ENCODE assay signal across 13 cellular contexts in genomic region chr2:80288576-80288975, GRCh38. TPM values are rescaled to one million over a fixed set of nuclear protein-coding genes. Genes with fewer than 3 reads are reported as not detected.
A peak's percentile ranks its signal among the peaks of the same experiment; 100 is the strongest.
DNase-seq lines count a peak whose midpoint lies in the region; ATAC-seq and TF ChIP-seq lines count a peak whose summit lies in the region.
"Had no signal": no experiment of that assay in that cellular context is flagged by ENCODE, and none has a peak within 500 bp of the region (broad histone marks: within the 10 kb centered on the region; RNA-seq: fewer than 3 reads in every experiment).

No MANE protein-coding gene starts in this region.

- ATAC-seq in GM19397 (IDR thresholded peaks at IDR 0.05; ENCODE audit: unreplicated experiment) (no peak), esophagus mucosa (no peak)
- ATAC-seq: stimulated activated memory B cell treated with anti-CD40 and anti-IgM and Interleukin-4, amounts not matched to agents 10 μg/mL and 1 μg/mL and 100 μg/mL, for 72 hours had no signal

- DNase-seq in AG09309 (ENCODE audit: low read depth) (no peak), NCI-H1694 (lab: John Stamatoyannopoulos, UW) (peak; percentile 34), epithelial cell of esophagus (ENCODE audit: low read depth) (no peak), midbrain (lab: John Stamatoyannopoulos, UW) (peak; percentile 83), germinal center (ENCODE audit: low spot score) (no peak), AG20443 (ENCODE audit: low spot score) (no peak)
- DNase-seq: amniotic stem cell; CD4-positive, CD25-positive, alpha-beta regulatory T cell; stimulated activated CD4-positive, alpha-beta T cell treated with anti-CD3 and anti-CD28 coated beads, Interleukin-15, amount 100 ng/mL, for 24 hours had no signal

- TF ChIP-seq CTCF in AG09309 (IDR thresholded peaks at IDR 0.05; ENCODE audit: control insufficient read depth, insufficient read depth, low read depth, low read length, missing control alignments): peak; percentile 5
- peak; percentile 7 for TF ChIP-seq CTCF in epithelial cell of esophagus (IDR thresholded peaks at IDR 0.05; ENCODE audit: insufficient read depth, low read depth, low read length, missing control alignments)

- H3K4me3 ChIP-seq in AG09309 (ENCODE audit: control insufficient read depth, low read depth, low read length): no peak overlapping the region
- no peak overlapping the region for H3K4me3 ChIP-seq in epithelial cell of esophagus (ENCODE audit: low read length)

RNA-seq across cellular contexts. Expression of gene LRRTM1, which starts 16.0 kb away (rescaled TPM):
- total RNA-seq in esophagus mucosa: not detected
- total RNA-seq: CD4-positive, CD25-positive, alpha-beta regulatory T cell; mononuclear cell had no signal

Comparison
In these comparisons a context has a peak if more than half of its experiments do, and no peak if none do; other contexts are left out.
1. DNase-seq: peak in NCI-H1694 (single experiment) and midbrain (single experiment); none in AG09309 (single experiment), epithelial cell of esophagus (single experiment), germinal center (single experiment) and AG20443 (single experiment).